ENCODE assay signal across 8 cellular contexts in genomic region chr19:9914315-9915207, GRCh38. TPM values are rescaled to one million over a fixed set of nuclear protein-coding genes. Genes with fewer than 3 reads are reported as not detected.
A peak's percentile ranks its signal among the peaks of the same experiment; 100 is the strongest.
DNase-seq lines count a peak whose midpoint lies in the region; ATAC-seq and TF ChIP-seq lines count a peak whose summit lies in the region.

No MANE protein-coding gene starts in this region.

- no CpG with 5 or more reads among the region's 65 CpGs for WGBS in mesendoderm (ENCODE audit: extremely low coverage, insufficient coverage, low lambda C conversion rate)

- DNase-seq in CD4-positive, CD25-positive, alpha-beta regulatory T cell: peak; percentile 58 to 84 (median 78)
- DNase-seq in HCEC 1CT: peak; percentile 79
- peak; percentile 89 for DNase-seq in NCI-H82 (lab: John Stamatoyannopoulos, UW)
- DNase-seq in activated CD8-positive, alpha-beta T cell treated with anti-CD3 and anti-CD28 coated beads for 36 hours: peak; percentile 90
- DNase-seq in effector CD4-positive, alpha-beta T cell: peak; percentile 70
- DNase-seq in mesendoderm: peak; percentile 93
- DNase-seq in stimulated activated CD8-positive, alpha-beta memory T cell treated with anti-CD3 and anti-CD28 coated beads, Interleukin-15, amount 100 ng/mL, for 1 hour (ENCODE audit: low read depth): peak; percentile 58

- H3K9ac ChIP-seq in mesendoderm (ENCODE audit: low read length): peak overlapping the region; percentile 64

- ATAC-seq in CD4-positive, CD25-positive, alpha-beta regulatory T cell (ENCODE audit: low read depth in 2 of 2): peak; percentile 90 to 95
- peak; percentile 95 for ATAC-seq in activated CD8-positive, alpha-beta T cell treated with anti-CD3 and anti-CD28 coated beads for 36 hours
- ATAC-seq in GM18858 (IDR thresholded peaks at IDR 0.05; ENCODE audit: unreplicated experiment): no peak

- H3K4me1 ChIP-seq in CD4-positive, CD25-positive, alpha-beta regulatory T cell (ENCODE audit: control insufficient read depth, insufficient read depth, low read length, poor library complexity, severe bottlenecking): peaks cover 19% of the 10 kb centered on the region
- peaks cover 5% of the 10 kb centered on the region for H3K4me1 ChIP-seq in mesendoderm (ENCODE audit: control insufficient read depth, low read depth, low read length)

- no peaks in the 10 kb centered on the region for H3K9me3 ChIP-seq in CD4-positive, CD25-positive, alpha-beta regulatory T cell (ENCODE audit: control insufficient read depth in 2 of 2, low read length in 2 of 2)

- no peak overlapping the region for H4K5ac ChIP-seq in mesendoderm (ENCODE audit: low read length)

- H2BK15ac ChIP-seq in mesendoderm (replicated peaks; ENCODE audit: low read depth): peak overlapping the region; percentile 43

- H3K27ac Mint-ChIP-seq in CD4-positive, CD25-positive, alpha-beta regulatory T cell: no peak overlapping the region
- H3K27ac Mint-ChIP-seq in activated CD8-positive, alpha-beta T cell treated with anti-CD3 and anti-CD28 coated beads for 36 hours: no peak overlapping the region

- CTCF ChIA-PET in activated CD8-positive, alpha-beta T cell treated with anti-CD3 and anti-CD28 coated beads for 36 hours (lab: Charles Lee): interaction anchor here (0.7 to 1.0 kb wide), 2 partner anchors 14 to 69 kb away, joined by 3 read pairs; no protein-coding TSS in a partner anchor

- H3K36me3 ChIP-seq in CD4-positive, CD25-positive, alpha-beta regulatory T cell (ENCODE audit: control insufficient read depth, insufficient read depth, low read length): no peaks in the 10 kb centered on the region
- no peaks in the 10 kb centered on the region for H3K36me3 ChIP-seq in mesendoderm (ENCODE audit: control insufficient read depth, insufficient read depth, low read length)

- peak overlapping the region; percentile 52 for H2BK120ac ChIP-seq in mesendoderm (ENCODE audit: low read depth, low read length)

- peak overlapping the region; percentile 97 for H4K8ac ChIP-seq in mesendoderm (ENCODE audit: low read depth, low read length)

- H3K79me2 ChIP-seq in mesendoderm (ENCODE audit: control insufficient read depth, insufficient read depth, low read length): peaks cover 5% of the 10 kb centered on the region

- peak overlapping the region; percentile 54 to 85 (median 72) for H3K4me3 Mint-ChIP-seq in CD4-positive, CD25-positive, alpha-beta regulatory T cell
- peak overlapping the region; percentile 62 for H3K4me3 Mint-ChIP-seq in activated CD8-positive, alpha-beta T cell treated with anti-CD3 and anti-CD28 coated beads for 36 hours

- H3K4me2 ChIP-seq in mesendoderm (ENCODE audit: low read length): peak overlapping the region; percentile 88

- H3K27me3 Mint-ChIP-seq in CD4-positive, CD25-positive, alpha-beta regulatory T cell: peaks cover 23% of the 10 kb centered on the region
- peaks cover 19% of the 10 kb centered on the region for H3K27me3 Mint-ChIP-seq in activated CD8-positive, alpha-beta T cell treated with anti-CD3 and anti-CD28 coated beads for 36 hours

- H3K4me3 ChIP-seq in CD4-positive, CD25-positive, alpha-beta regulatory T cell (ENCODE audit: low read depth, low read length): no peak overlapping the region
- H3K4me3 ChIP-seq in mesendoderm (ENCODE audit: low read length): peak overlapping the region; percentile 46

- H2BK5ac ChIP-seq in mesendoderm (ENCODE audit: low read length): peak overlapping the region; percentile 23

- peak; percentile 45 for TF ChIP-seq CTCF in activated CD8-positive, alpha-beta T cell treated with anti-CD3 and anti-CD28 coated beads for 36 hours (IDR thresholded peaks at IDR 0.05)

- intact Hi-C loops in activated CD8-positive, alpha-beta T cell treated with anti-CD3 and anti-CD28 coated beads for 36 hours (cut with micrococcal nuclease): no loop called here

- H3K36me3 Mint-ChIP-seq in CD4-positive, CD25-positive, alpha-beta regulatory T cell: no peaks in the 10 kb centered on the region
- no peaks in the 10 kb centered on the region for H3K36me3 Mint-ChIP-seq in activated CD8-positive, alpha-beta T cell treated with anti-CD3 and anti-CD28 coated beads for 36 hours (ENCODE audit: low read depth)

- H3K18ac ChIP-seq in mesendoderm (ENCODE audit: low read length): peak overlapping the region; percentile 65

- H3K56ac ChIP-seq in mesendoderm (ENCODE audit: low read length): peak overlapping the region; percentile 82

- H3K79me1 ChIP-seq in mesendoderm (ENCODE audit: low read length): peaks cover 7% of the 10 kb centered on the region

- H3K4ac ChIP-seq in mesendoderm (ENCODE audit: low read depth, low read length): peak overlapping the region; percentile 39

- H3K9me3 Mint-ChIP-seq in CD4-positive, CD25-positive, alpha-beta regulatory T cell: peaks cover 0 to 2% (median 0%) of the 10 kb centered on the region in 7 donors
- no peaks in the 10 kb centered on the region for H3K9me3 Mint-ChIP-seq in activated CD8-positive, alpha-beta T cell treated with anti-CD3 and anti-CD28 coated beads for 36 hours

- H3K23ac ChIP-seq in mesendoderm (ENCODE audit: low read length): no peak overlapping the region

- no peak overlapping the region for H2AK5ac ChIP-seq in mesendoderm (ENCODE audit: low read length)

- POLR2A ChIA-PET in activated CD8-positive, alpha-beta T cell treated with anti-CD3 and anti-CD28 coated beads for 36 hours (lab: Charles Lee): no interaction called here

- peaks cover 15% of the 10 kb centered on the region for H3K27me3 ChIP-seq in CD4-positive, CD25-positive, alpha-beta regulatory T cell (ENCODE audit: control insufficient read depth, insufficient read depth, low read length)
- no peaks in the 10 kb centered on the region for H3K27me3 ChIP-seq in mesendoderm (ENCODE audit: insufficient read depth, low read length, poor library complexity)

- H3K4me1 Mint-ChIP-seq in CD4-positive, CD25-positive, alpha-beta regulatory T cell: peaks cover 4 to 13% (median 7%) of the 10 kb centered on the region in 4 donors
- peaks cover 3% of the 10 kb centered on the region for H3K4me1 Mint-ChIP-seq in activated CD8-positive, alpha-beta T cell treated with anti-CD3 and anti-CD28 coated beads for 36 hours (ENCODE audit: low read depth)

- no peak overlapping the region for H3K27ac ChIP-seq in CD4-positive, CD25-positive, alpha-beta regulatory T cell (ENCODE audit: insufficient read depth, low read length, poor library complexity, severe bottlenecking)
- H3K27ac ChIP-seq in mesendoderm (ENCODE audit: low read depth, low read length): peak overlapping the region; percentile 11

RNA-seq across cellular contexts. Expression of gene OLFM2, which starts 21.8 kb away (rescaled TPM):
- 7.7 TPM for total RNA-seq in CD4-positive, CD25-positive, alpha-beta regulatory T cell
- polyA plus RNA-seq in CD4-positive, CD25-positive, alpha-beta regulatory T cell: 10 to 100 TPM; 14.2 to 22.4 (median 14.6) TPM
- 1 to 10 TPM; 2.7 to 3.2 TPM for total RNA-seq in activated CD8-positive, alpha-beta T cell treated with anti-CD3 and anti-CD28 coated beads for 36 hours
- polyA plus RNA-seq in mesendoderm (2013, experiment 1 of 2): 42.1 TPM
- 41.1 TPM for polyA plus RNA-seq in mesendoderm (2013, experiment 2 of 2)
